ENCODE assay signal across 21 cellular contexts in the genomic region with DNA sequence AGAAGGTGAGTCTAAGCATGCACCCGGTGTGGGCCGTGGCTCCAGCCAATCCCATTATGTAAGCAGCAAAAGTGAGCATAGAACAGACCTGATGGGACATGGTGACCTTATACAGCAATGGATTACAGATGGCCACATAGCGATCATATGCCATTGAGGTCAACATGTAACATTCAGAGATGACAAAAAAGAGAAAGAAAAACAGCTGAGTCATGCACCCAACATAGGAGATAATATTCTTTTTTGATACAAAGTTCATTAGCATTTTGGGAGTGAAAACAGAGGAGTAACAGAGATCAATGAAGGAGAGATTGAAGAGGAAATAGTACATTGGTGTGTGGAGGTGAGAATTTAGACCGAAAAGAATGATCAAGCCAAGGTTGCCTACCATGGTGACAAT. TPM values are rescaled to one million over a fixed set of nuclear protein-coding genes. Genes with fewer than 3 reads are reported as not detected.
"Had no signal": no experiment of that assay in that cellular context is flagged by ENCODE, and none has a peak within 500 bp of the region (broad histone marks: within the 10 kb centered on the region; RNA-seq: fewer than 3 reads in every experiment).

No MANE protein-coding gene starts in this region.

RNA-seq across cellular contexts. Expression of gene OR8B3, which starts 2.0 kb away (rescaled TPM):
- total RNA-seq: kidney; left colon; left lung; liver; lower lobe of right lung; mammary epithelial cell; mucosa of gallbladder; naive thymus-derived CD8-positive, alpha-beta T cell; neural crest cell; osteoblast; pancreas; prostate gland; right cardiac atrium; sciatic nerve; spleen; subcutaneous adipose tissue; suprapubic skin; thoracic aorta; upper lobe of right lung; uterus had no signal
- polyA plus RNA-seq: liver; mammary epithelial cell; naive thymus-derived CD8-positive, alpha-beta T cell; pancreas; right cardiac atrium; small intestine; spleen had no signal

RNA-seq across cellular contexts. Expression of gene OR8B2, which starts 12.5 kb away (rescaled TPM):
- total RNA-seq: kidney; left colon; left lung; liver; lower lobe of right lung; mammary epithelial cell; mucosa of gallbladder; naive thymus-derived CD8-positive, alpha-beta T cell; neural crest cell; osteoblast; pancreas; prostate gland; right cardiac atrium; sciatic nerve; spleen; subcutaneous adipose tissue; suprapubic skin; thoracic aorta; upper lobe of right lung; uterus had no signal
- polyA plus RNA-seq: liver; mammary epithelial cell; naive thymus-derived CD8-positive, alpha-beta T cell; pancreas; right cardiac atrium; small intestine; spleen had no signal

RNA-seq across cellular contexts. Expression of gene OR8B4, which starts 27.8 kb away (rescaled TPM):
- total RNA-seq: kidney; left colon; left lung; liver; lower lobe of right lung; mammary epithelial cell; mucosa of gallbladder; naive thymus-derived CD8-positive, alpha-beta T cell; neural crest cell; osteoblast; pancreas; prostate gland; right cardiac atrium; sciatic nerve; spleen; subcutaneous adipose tissue; suprapubic skin; thoracic aorta; upper lobe of right lung; uterus had no signal
- polyA plus RNA-seq: liver; mammary epithelial cell; naive thymus-derived CD8-positive, alpha-beta T cell; pancreas; right cardiac atrium; small intestine; spleen had no signal

RNA-seq across cellular contexts. Expression of gene OR8B8, which starts 48.6 kb away (rescaled TPM):
- total RNA-seq: kidney; left colon; left lung; liver; lower lobe of right lung; mammary epithelial cell; mucosa of gallbladder; naive thymus-derived CD8-positive, alpha-beta T cell; neural crest cell; osteoblast; pancreas; prostate gland; sciatic nerve; spleen; subcutaneous adipose tissue; suprapubic skin; thoracic aorta; upper lobe of right lung; uterus had no signal
- polyA plus RNA-seq: liver; mammary epithelial cell; naive thymus-derived CD8-positive, alpha-beta T cell; pancreas; right cardiac atrium; small intestine; spleen had no signal
